ENCODE assay signal across 18 cellular contexts in the genomic region with DNA sequence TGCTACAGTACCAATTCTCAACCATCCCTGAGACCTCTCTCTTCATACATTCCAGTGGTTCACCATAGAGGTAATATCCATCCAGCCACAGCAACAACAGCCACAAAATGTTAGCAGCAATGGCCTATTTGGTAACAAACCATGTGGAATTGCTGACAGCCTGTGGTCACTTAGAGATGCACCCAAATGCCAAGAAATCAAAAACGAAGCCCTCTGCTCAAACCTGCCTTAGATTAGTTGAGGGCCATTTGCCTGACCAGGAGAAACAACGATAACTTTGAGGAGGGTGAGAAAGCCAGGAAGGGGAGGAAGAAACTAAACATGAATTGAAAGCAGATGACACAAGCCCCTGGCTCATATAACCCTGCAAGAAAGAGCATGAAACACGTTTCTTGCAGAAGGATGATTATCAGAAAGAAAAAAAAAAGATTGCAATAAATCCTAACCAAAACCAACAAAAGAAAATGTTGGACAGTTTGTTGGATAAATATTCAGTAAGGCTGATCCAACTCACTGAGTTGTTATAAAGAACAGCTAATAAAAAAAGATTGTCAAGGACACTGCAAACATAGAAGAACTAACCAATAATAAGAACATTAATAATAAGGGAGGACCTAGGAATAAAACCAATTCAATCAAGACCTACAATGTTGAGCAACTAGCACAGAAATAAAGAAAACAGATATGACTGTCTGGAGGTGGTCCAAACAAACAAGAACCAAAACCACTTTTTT.
DNase-seq lines count a peak whose midpoint lies in the region; TF ChIP-seq lines count a peak whose summit lies in the region.
"Had no signal": no experiment of that assay in that cellular context is flagged by ENCODE, and none has a peak within 500 bp of the region (broad histone marks: within the 10 kb centered on the region; RNA-seq: fewer than 3 reads in every experiment).

No MANE protein-coding gene starts in this region.

- H3K4ac ChIP-seq in mesenchymal stem cell (ENCODE audit: low read depth in 1 of 2, low read length in 2 of 2), result no peak overlapping the region

- intact Hi-C loops in vagina (cut with DNase I), result loop anchor here (10.0 kb wide), 2 partner anchors 299 to 489 kb away; no protein-coding TSS in a partner anchor
- intact Hi-C loops in esophagus muscularis mucosa (cut with DNase I), result no loop called here

- no peak overlapping the region for H3K18ac ChIP-seq in mesenchymal stem cell (ENCODE audit: low read depth in 1 of 2, low read length in 2 of 2)

- no peaks in the 10 kb centered on the region for H4K20me1 ChIP-seq in Karpas-422 (ENCODE audit: insufficient read depth, low read depth, low read length)

- H2BK12ac ChIP-seq in mesenchymal stem cell (ENCODE audit: low read length in 2 of 2), result no peak overlapping the region

- TF ChIP-seq POLR2A in vagina (IDR thresholded peaks at IDR 0.05) (no peak), esophagus muscularis mucosa (IDR thresholded peaks at IDR 0.05; ENCODE audit: low read depth) (no peak)

- H3K36me3 ChIP-seq in Karpas-422 (ENCODE audit: insufficient read depth, low read length), result no peaks in the 10 kb centered on the region
- H3K36me3 ChIP-seq in mesenchymal stem cell (ENCODE audit: control insufficient read depth in 1 of 2, insufficient read depth in 2 of 2, low read depth in 1 of 2, low read length in 2 of 2), result no peaks in the 10 kb centered on the region
- no peaks in the 10 kb centered on the region for H3K36me3 ChIP-seq in vagina
- no peaks in the 10 kb centered on the region for H3K36me3 ChIP-seq in esophagus muscularis mucosa
- H3K36me3 ChIP-seq: Peyer's patch had no signal

- H3K79me2 ChIP-seq in Karpas-422 (ENCODE audit: low read length), result no peaks in the 10 kb centered on the region

- H3K79me1 ChIP-seq in mesenchymal stem cell (replicated peaks; ENCODE audit: low read length, poor library complexity, severe bottlenecking), result no peaks in the 10 kb centered on the region

- H3K4me2 ChIP-seq in Karpas-422 (ENCODE audit: low read depth, low read length, poor library complexity, severe bottlenecking) (peak overlapping the region; percentile 64), mesenchymal stem cell (ENCODE audit: low read length, poor library complexity, severe bottlenecking) (no peak overlapping the region)

- peak overlapping the region; percentile 19 for H2BK15ac ChIP-seq in mesenchymal stem cell (ENCODE audit: low read depth, poor library complexity, severe bottlenecking)

- H3K4me1 ChIP-seq in Karpas-422 (ENCODE audit: low read length) (peaks cover 28% of the 10 kb centered on the region), mesenchymal stem cell (ENCODE audit: control insufficient read depth, insufficient read depth, low read depth, low read length) (no peaks in the 10 kb centered on the region), vagina (peaks cover 33% of the 10 kb centered on the region), esophagus muscularis mucosa (peaks cover 4 to 19% (median 8%) of the 10 kb centered on the region in 4 donors)
- H3K4me1 ChIP-seq: Peyer's patch had no signal

- TF ChIP-seq EP300 in esophagus muscularis mucosa (IDR thresholded peaks at IDR 0.05), result no peak

- H3K14ac ChIP-seq in mesenchymal stem cell (ENCODE audit: low read length in 2 of 2), result no peak overlapping the region

- H4K8ac ChIP-seq in mesenchymal stem cell (ENCODE audit: low read length), result no peak overlapping the region

- H2BK120ac ChIP-seq in mesenchymal stem cell (ENCODE audit: low read depth, low read length), result no peak overlapping the region

- H3K23ac ChIP-seq in mesenchymal stem cell (ENCODE audit: low read length in 2 of 2), result no peak overlapping the region

- in situ Hi-C loops in astrocyte of the spinal cord (cut with HindIII; ENCODE audit: low sequenced_read_pairs), result no loop called here

- H4K91ac ChIP-seq in mesenchymal stem cell (ENCODE audit: low read length), result no peak overlapping the region

- 86% methylated on average over 2 of the region's 3 CpGs for WGBS in mesenchymal stem cell
- WGBS in esophagus muscularis mucosa, result 37% methylated on average over 3 of the region's 3 CpGs

- no peak overlapping the region for H2BK5ac ChIP-seq in mesenchymal stem cell (ENCODE audit: low read depth, low read length, poor library complexity, severe bottlenecking)

- TF ChIP-seq CTCF in astrocyte of the spinal cord (IDR thresholded peaks at IDR 0.05; ENCODE audit: low read depth, low read length) (no peak), vagina (IDR thresholded peaks at IDR 0.05) (no peak), esophagus muscularis mucosa (IDR thresholded peaks at IDR 0.05) (no peak)

- H3K27me3 ChIP-seq in Karpas-422 (ENCODE audit: low read length) (no peaks in the 10 kb centered on the region), mesenchymal stem cell (ENCODE audit: control insufficient read depth in 1 of 2, insufficient read depth in 1 of 2, low read length in 2 of 2) (peaks cover 18 to 24% of the 10 kb centered on the region in 2 experiments), vagina (no peaks in the 10 kb centered on the region), esophagus muscularis mucosa (no peaks in the 10 kb centered on the region)
- H3K27me3 ChIP-seq: Peyer's patch had no signal

- H2AK5ac ChIP-seq in mesenchymal stem cell (ENCODE audit: low read length, severe bottlenecking), result no peak overlapping the region

- H3K4me3 ChIP-seq in Karpas-422 (ENCODE audit: low read length) (peak overlapping the region; percentile 43), astrocyte of the spinal cord (ENCODE audit: low read depth, low read length) (no peak overlapping the region), mesenchymal stem cell (ENCODE audit: insufficient read depth in 1 of 2, low read depth in 1 of 2, low read length in 2 of 2) (peak overlapping the region in 1 of 2 experiments; percentile 23), vagina (no peak overlapping the region), esophagus muscularis mucosa (no peak overlapping the region)
- H3K4me3 ChIP-seq: coronary artery, Peyer's patch had no signal

- H3K9me3 ChIP-seq in Karpas-422 (ENCODE audit: low read length) (no peaks in the 10 kb centered on the region), mesenchymal stem cell (ENCODE audit: control insufficient read depth, low read length) (no peaks in the 10 kb centered on the region), vagina (no peaks in the 10 kb centered on the region), esophagus muscularis mucosa (no peaks in the 10 kb centered on the region)
- H3K9me3 ChIP-seq: Peyer's patch had no signal

- H3K27ac ChIP-seq in Karpas-422 (ENCODE audit: low read length), result peak overlapping the region; percentile 8; the same call in 1 of the 2 replicates
- H3K27ac ChIP-seq in mesenchymal stem cell (ENCODE audit: low read length, poor library complexity, severe bottlenecking), result no peak overlapping the region
- peak overlapping the region; percentile 32 for H3K27ac ChIP-seq in vagina
- H3K27ac ChIP-seq in esophagus muscularis mucosa (replicated peaks in 1 of 4), result peak overlapping the region in 1 of 4 donors; percentile 31
- H3K27ac ChIP-seq: coronary artery had no signal

- H3K9ac ChIP-seq in Karpas-422 (ENCODE audit: low read length) (no peak overlapping the region), mesenchymal stem cell (ENCODE audit: low read length) (no peak overlapping the region)

- H2AFZ ChIP-seq in Karpas-422 (ENCODE audit: low read length), result no peak overlapping the region
- no peak overlapping the region for H2AFZ ChIP-seq in mesenchymal stem cell (ENCODE audit: low read depth, low read length)

- DNase-seq in Karpas-422 (no peak), astrocyte of the spinal cord (ENCODE audit: low read depth, low spot score) (peak; percentile 17), mesenchymal stem cell (no peak), vagina (ENCODE audit: extremely low spot score in 2 of 2) (no peak), esophagus muscularis mucosa (ENCODE audit: extremely low spot score) (no peak), nucleus accumbens (lab: John Stamatoyannopoulos, UW) (no peak), glomerular visceral epithelial cell (ENCODE audit: extremely low spot score) (no peak)
- DNase-seq: activated CD4-positive, alpha-beta T cell treated with anti-CD3 and anti-CD28 coated beads for 48 hours; AML-193; foreskin melanocyte; GF-D8; islet precursor cell; mesendoderm; naive thymus-derived CD8-positive, alpha-beta T cell; NCI-H510A treated with DMSO at 0.1 percent for 48 hours; Peyer's patch; T-helper 17 cell had no signal

- no peaks in the 10 kb centered on the region for H3K9me2 ChIP-seq in Karpas-422 (replicated peaks; ENCODE audit: insufficient read depth, low read length)
